Comparison of ENCODE assay signal across 11 cellular contexts in the genomic region with DNA sequence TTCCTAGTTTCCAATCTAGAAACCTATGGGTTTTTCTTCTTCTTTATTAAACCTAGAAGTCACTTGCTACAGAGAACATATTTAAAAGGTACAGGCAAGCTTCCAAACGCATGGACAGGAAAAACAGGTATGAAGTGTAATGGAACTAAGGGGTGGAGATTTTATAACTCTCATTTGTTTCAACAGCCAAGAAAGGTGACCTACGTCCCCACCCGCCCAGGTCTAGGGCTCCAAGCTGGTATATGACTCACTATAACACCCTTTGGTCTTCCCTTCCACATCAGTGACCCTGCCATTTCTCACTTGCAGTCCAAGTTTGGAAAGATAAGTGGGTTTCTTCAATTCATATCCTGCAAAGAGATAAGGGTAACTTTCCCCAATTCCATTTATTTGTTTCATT. TPM values are rescaled to one million over a fixed set of nuclear protein-coding genes. Genes with fewer than 3 reads are reported as not detected.
DNase-seq lines count a peak whose midpoint lies in the region; ATAC-seq and TF ChIP-seq lines count a peak whose summit lies in the region.
"Had no signal": no experiment of that assay in that cellular context is flagged by ENCODE, and none has a peak within 500 bp of the region (broad histone marks: within the 10 kb centered on the region; RNA-seq: fewer than 3 reads in every experiment).

No MANE protein-coding gene starts in this region.

- H3K4me2 ChIP-seq in GM23338 = peak overlapping the region; percentile 14; the same call in 1 of the 2 replicates

- H3K27me3 Mint-ChIP-seq in GM23338 (ENCODE audit: insufficient read depth, low read depth, poor library complexity) (peaks cover 6% of the 10 kb centered on the region), glutamatergic neuron (ENCODE audit: unreplicated experiment) (no peaks in the 10 kb centered on the region)
- H3K27me3 Mint-ChIP-seq in activated CD4-positive, alpha-beta T cell treated with anti-CD3 and anti-CD28 coated beads, Interleukin-2, amount 10 ng/mL, durations not matched to agents 7 days and 5 days = peaks cover 2% of the 10 kb centered on the region

- H3K4me1 Mint-ChIP-seq in GM23338 (peaks cover 37% of the 10 kb centered on the region), glutamatergic neuron (ENCODE audit: low read depth, unreplicated experiment) (no peaks in the 10 kb centered on the region)
- peaks cover 10% of the 10 kb centered on the region for H3K4me1 Mint-ChIP-seq in stimulated activated effector memory CD8-positive, alpha-beta T cell treated with anti-CD3 and anti-CD28 coated beads, Interleukin-12 subunit alpha, Interleukin-12 subunit beta, amount 100 ng/mL, for 72 hours
- H3K4me1 Mint-ChIP-seq in activated CD4-positive, alpha-beta T cell treated with anti-CD3 and anti-CD28 coated beads, Interleukin-2, amount 10 ng/mL, durations not matched to agents 7 days and 5 days = peaks cover 18% of the 10 kb centered on the region

- no peak overlapping the region for H3K27ac ChIP-seq in GM23338 (ENCODE audit: low read depth)
- H3K27ac ChIP-seq in Peyer's patch = peak overlapping the region in 3 of 4 donors; percentile 76 to 91 (median 85)
- H3K27ac ChIP-seq: coronary artery, heart right ventricle had no signal

- no peak for TF ChIP-seq POLR2A in Peyer's patch (IDR thresholded peaks at IDR 0.05)

- no peak overlapping the region for H3K27ac Mint-ChIP-seq in GM23338
- no peak overlapping the region for H3K27ac Mint-ChIP-seq in glutamatergic neuron (ENCODE audit: unreplicated experiment)
- H3K27ac Mint-ChIP-seq in stimulated activated effector memory CD8-positive, alpha-beta T cell treated with anti-CD3 and anti-CD28 coated beads, Interleukin-12 subunit alpha, Interleukin-12 subunit beta, amount 100 ng/mL, for 72 hours = no peak overlapping the region
- H3K27ac Mint-ChIP-seq in activated CD4-positive, alpha-beta T cell treated with anti-CD3 and anti-CD28 coated beads, Interleukin-2, amount 10 ng/mL, durations not matched to agents 7 days and 5 days = no peak overlapping the region

- DNase-seq in GM23338 (ENCODE audit: low spot score) (no peak), Peyer's patch (peak in 2 of 3 donors; percentile 79 to 88), glutamatergic neuron (no peak), NOMO-1 treated with dmso at 0.1 percent for 144 hours (lab: John Stamatoyannopoulos, UW; ENCODE audit: unreplicated experiment) (no peak), DMS153 treated with DMSO at 0.1 percent for 48 hours (lab: John Stamatoyannopoulos, UW; ENCODE audit: unreplicated experiment) (no peak)
- DNase-seq in stimulated activated effector memory CD8-positive, alpha-beta T cell treated with anti-CD3 and anti-CD28 coated beads, Interleukin-12 subunit alpha, Interleukin-12 subunit beta, amount 100 ng/mL, for 72 hours (ENCODE audit: low spot score in 2 of 2) = no peak
- no peak for DNase-seq in activated CD4-positive, alpha-beta T cell treated with anti-CD3 and anti-CD28 coated beads, Interleukin-2, amount 10 ng/mL, durations not matched to agents 7 days and 5 days

- H3K36me3 Mint-ChIP-seq in GM23338 (ENCODE audit: low read depth) (no peaks in the 10 kb centered on the region), glutamatergic neuron (ENCODE audit: unreplicated experiment) (no peaks in the 10 kb centered on the region)
- no peaks in the 10 kb centered on the region for H3K36me3 Mint-ChIP-seq in stimulated activated effector memory CD8-positive, alpha-beta T cell treated with anti-CD3 and anti-CD28 coated beads, Interleukin-12 subunit alpha, Interleukin-12 subunit beta, amount 100 ng/mL, for 72 hours
- no peaks in the 10 kb centered on the region for H3K36me3 Mint-ChIP-seq in activated CD4-positive, alpha-beta T cell treated with anti-CD3 and anti-CD28 coated beads, Interleukin-2, amount 10 ng/mL, durations not matched to agents 7 days and 5 days (ENCODE audit: low read depth)

- H4K20me1 ChIP-seq in GM23338 (replicated peaks; ENCODE audit: insufficient read depth) = no peaks in the 10 kb centered on the region

- TF ChIP-seq CTCF in GM23338 (conservative IDR thresholded peaks at IDR 0.05; ENCODE audit: low read depth in 2 of 2) = no peak
- no peak for TF ChIP-seq CTCF in Peyer's patch (IDR thresholded peaks at IDR 0.05)
- TF ChIP-seq CTCF in glutamatergic neuron (IDR thresholded peaks at IDR 0.05; ENCODE audit: partially characterized antibody, unreplicated experiment) = no peak

- H2AFZ ChIP-seq in GM23338 = peak overlapping the region; percentile 4; the same call in 1 of the 2 replicates

- H3K36me3 ChIP-seq in GM23338 (ENCODE audit: insufficient read depth) = no peaks in the 10 kb centered on the region
- no peaks in the 10 kb centered on the region for H3K36me3 ChIP-seq in Peyer's patch
- H3K36me3 ChIP-seq: heart right ventricle had no signal

- no peaks in the 10 kb centered on the region for H3K27me3 ChIP-seq in GM23338 (ENCODE audit: insufficient read depth)
- H3K27me3 ChIP-seq in Peyer's patch = no peaks in the 10 kb centered on the region

- CTCF ChIA-PET in activated CD4-positive, alpha-beta T cell treated with anti-CD3 and anti-CD28 coated beads, Interleukin-2, amount 10 ng/mL, durations not matched to agents 7 days and 5 days (lab: Charles Lee) = interaction anchor here (1.3 to 2.1 kb wide), 6 partner anchors 12 to 56 kb away, joined by 3 to 6 read pairs (median 4); no protein-coding TSS in a partner anchor

- no peak for ATAC-seq in GM23338
- ATAC-seq in stimulated activated effector memory CD8-positive, alpha-beta T cell treated with anti-CD3 and anti-CD28 coated beads, Interleukin-12 subunit alpha, Interleukin-12 subunit beta, amount 100 ng/mL, for 72 hours = no peak
- ATAC-seq in GM19395 (IDR thresholded peaks at IDR 0.05; ENCODE audit: unreplicated experiment) = no peak

- H3K9me3 Mint-ChIP-seq in GM23338 = no peaks in the 10 kb centered on the region
- H3K9me3 Mint-ChIP-seq in glutamatergic neuron (ENCODE audit: unreplicated experiment) = no peaks in the 10 kb centered on the region
- no peaks in the 10 kb centered on the region for H3K9me3 Mint-ChIP-seq in stimulated activated effector memory CD8-positive, alpha-beta T cell treated with anti-CD3 and anti-CD28 coated beads, Interleukin-12 subunit alpha, Interleukin-12 subunit beta, amount 100 ng/mL, for 72 hours
- no peaks in the 10 kb centered on the region for H3K9me3 Mint-ChIP-seq in activated CD4-positive, alpha-beta T cell treated with anti-CD3 and anti-CD28 coated beads, Interleukin-2, amount 10 ng/mL, durations not matched to agents 7 days and 5 days

- POLR2A ChIA-PET in activated CD4-positive, alpha-beta T cell treated with anti-CD3 and anti-CD28 coated beads, Interleukin-2, amount 10 ng/mL, durations not matched to agents 7 days and 5 days (lab: Charles Lee) = no interaction called here

- H3K9me3 ChIP-seq in Peyer's patch = no peaks in the 10 kb centered on the region
- H3K9me3 ChIP-seq: heart right ventricle had no signal

- no peaks in the 10 kb centered on the region for H3K79me2 ChIP-seq in GM23338 (replicated peaks; ENCODE audit: insufficient read depth)

- no peak overlapping the region for H3K4me3 Mint-ChIP-seq in GM23338
- H3K4me3 Mint-ChIP-seq in glutamatergic neuron (ENCODE audit: unreplicated experiment) = peak overlapping the region; percentile 9
- H3K4me3 Mint-ChIP-seq in stimulated activated effector memory CD8-positive, alpha-beta T cell treated with anti-CD3 and anti-CD28 coated beads, Interleukin-12 subunit alpha, Interleukin-12 subunit beta, amount 100 ng/mL, for 72 hours = peak overlapping the region; percentile 71
- no peak overlapping the region for H3K4me3 Mint-ChIP-seq in activated CD4-positive, alpha-beta T cell treated with anti-CD3 and anti-CD28 coated beads, Interleukin-2, amount 10 ng/mL, durations not matched to agents 7 days and 5 days

- H3K9me2 ChIP-seq in GM23338 (ENCODE audit: insufficient read depth) = no peaks in the 10 kb centered on the region

- peak overlapping the region; percentile 3; the same call in 1 of the 2 replicates for H3K4me3 ChIP-seq in GM23338
- peak overlapping the region in 2 of 4 donors; percentile 33 to 48 for H3K4me3 ChIP-seq in Peyer's patch

- H3K4me1 ChIP-seq in GM23338 (ENCODE audit: insufficient read depth) (peaks cover 32% of the 10 kb centered on the region), Peyer's patch (no peaks in the 10 kb centered on the region)

- 0 out of 2 replicates have a peak, but pooled peaks cover 4% of the 10 kb centered on the region for H3F3A ChIP-seq in GM23338 (replicated peaks; ENCODE audit: low read depth)

TF ChIP-seq in GM23338, 12 proteins besides CTCF, POLR2A, EP300 and RAD21 (continues in another document):
- TF ChIP-seq STAT1 (IDR thresholded peaks at IDR 0.05; ENCODE audit: unreplicated experiment) = no peak
- no peak for TF ChIP-seq ZNF331 (CRISPR knock-in tag; IDR thresholded peaks at IDR 0.05; ENCODE audit: low read depth)
- TF ChIP-seq POLR2AphosphoS5 (IDR thresholded peaks at IDR 0.05; ENCODE audit: low read depth) = no peak

RNA-seq across cellular contexts. Expression of a gene that starts 6.0 kb away (rescaled TPM):
- 0.03 and 0.16 TPM in 2 replicates for total RNA-seq in GM23338 (2014; rRNA removed; shearing (Covaris generic))
- polyA plus RNA-seq in GM23338 (2016; fragmentation: Nextera tagmentation; extraction: Ambion mirVana) = 0.16 and 0.31 TPM in 2 replicates
- total RNA-seq in Peyer's patch (10 to 100 TPM in 3 of 4 donors, 1 to 10 TPM in 1; 5.8 to 27.5 (median 22.1) TPM), glutamatergic neuron (ENCODE audit: unreplicated experiment) (not detected)
- not detected for total RNA-seq in activated CD4-positive, alpha-beta T cell treated with anti-CD3 and anti-CD28 coated beads, Interleukin-2, amount 10 ng/mL, durations not matched to agents 7 days and 5 days
- total RNA-seq: T-helper 2 cell treated with Interferon-gamma antibody and Interleukin-4, amounts not matched to agents 100 ng/mL and 5 ng/mL, for 36 hours had no signal
- polyA plus RNA-seq: heart right ventricle had no signal

RNA-seq across cellular contexts. Expression of a gene that starts 27.7 kb away (rescaled TPM):
- total RNA-seq in GM23338 (2014; rRNA removed; shearing (Covaris generic)) = 80.3 and 119 TPM in 2 replicates
- 25.1 and 29.2 TPM in 2 replicates for polyA plus RNA-seq in GM23338 (2016; fragmentation: Nextera tagmentation; extraction: Ambion mirVana)
- total RNA-seq in Peyer's patch (10 to 100 TPM; 21.8 to 48.7 (median 28.7) TPM), glutamatergic neuron (ENCODE audit: unreplicated experiment) (54.6 TPM)
- 10 to 100 TPM; 29.7 to 31.2 TPM for total RNA-seq in activated CD4-positive, alpha-beta T cell treated with anti-CD3 and anti-CD28 coated beads, Interleukin-2, amount 10 ng/mL, durations not matched to agents 7 days and 5 days

RNA-seq across cellular contexts. Expression of a gene that starts 59.6 kb away (rescaled TPM):
- 12.4 and 13.7 TPM in 2 replicates for total RNA-seq in GM23338 (2014; rRNA removed; shearing (Covaris generic))
- polyA plus RNA-seq in GM23338 (2016; fragmentation: Nextera tagmentation; extraction: Ambion mirVana) = 15.9 and 16.1 TPM in 2 replicates
- total RNA-seq in Peyer's patch (100 to 1,000 TPM in 2 of 4 donors, 10 to 100 TPM in 2; 19.8 to 114 (median 90.1) TPM), glutamatergic neuron (ENCODE audit: unreplicated experiment) (12.6 TPM)
- total RNA-seq in activated CD4-positive, alpha-beta T cell treated with anti-CD3 and anti-CD28 coated beads, Interleukin-2, amount 10 ng/mL, durations not matched to agents 7 days and 5 days = 10 to 100 TPM; 18.5 to 19.7 TPM

Comparison
In these comparisons a context has a peak if more than half of its experiments do, and no peak if none do; other contexts are left out.
1. DNase-seq: peak in Peyer's patch (2 of 3); none in GM23338 (single experiment), glutamatergic neuron (single experiment), stimulated activated effector memory CD8-positive, alpha-beta T cell treated with anti-CD3 and anti-CD28 coated beads, Interleukin-12 subunit alpha, Interleukin-12 subunit beta, amount 100 ng/mL, for 72 hours (0 of 2), NOMO-1 treated with dmso at 0.1 percent for 144 hours (single experiment), DMS153 treated with DMSO at 0.1 percent for 48 hours (single experiment) and activated CD4-positive, alpha-beta T cell treated with anti-CD3 and anti-CD28 coated beads, Interleukin-2, amount 10 ng/mL, durations not matched to agents 7 days and 5 days (single experiment).
2. H3K4me3 Mint-ChIP-seq: peak in glutamatergic neuron (single experiment) and stimulated activated effector memory CD8-positive, alpha-beta T cell treated with anti-CD3 and anti-CD28 coated beads, Interleukin-12 subunit alpha, Interleukin-12 subunit beta, amount 100 ng/mL, for 72 hours (single experiment); none in GM23338 (single experiment) and activated CD4-positive, alpha-beta T cell treated with anti-CD3 and anti-CD28 coated beads, Interleukin-2, amount 10 ng/mL, durations not matched to agents 7 days and 5 days (single experiment).